24 cellular contexts compared by ENCODE assay signal in the genomic region with DNA sequence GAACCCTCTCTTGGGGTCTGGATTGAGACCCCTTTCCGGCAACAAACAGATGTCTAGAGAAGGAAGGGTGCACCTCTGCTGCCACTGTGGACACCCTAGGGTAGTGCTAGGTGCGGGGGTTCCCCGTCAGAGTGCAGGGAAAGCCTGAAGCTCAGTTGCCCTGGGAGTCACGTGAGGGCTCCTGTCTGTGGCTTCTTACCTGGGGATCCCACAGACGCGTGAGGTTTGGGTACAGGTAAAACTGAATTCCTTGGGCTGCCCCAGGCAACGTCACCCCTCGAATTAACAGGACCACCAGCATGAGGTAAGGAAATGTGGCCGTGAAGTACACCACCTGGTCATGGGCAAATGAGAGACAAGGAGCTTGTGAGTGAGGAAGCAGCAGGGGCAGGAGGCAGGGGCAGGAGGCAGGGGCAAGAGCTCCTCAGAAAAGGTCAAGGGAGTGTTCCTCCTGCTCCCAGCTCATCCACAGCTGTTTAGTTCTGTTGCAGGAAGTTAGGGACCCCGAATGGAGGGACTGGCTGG. TPM values are rescaled to one million over a fixed set of nuclear protein-coding genes. Genes with fewer than 3 reads are reported as not detected.
A peak's percentile ranks its signal among the peaks of the same experiment; 100 is the strongest.
DNase-seq lines count a peak whose midpoint lies in the region; TF ChIP-seq lines count a peak whose summit lies in the region.
"Had no signal": no experiment of that assay in that cellular context is flagged by ENCODE, and none has a peak within 500 bp of the region (broad histone marks: within the 10 kb centered on the region; RNA-seq: fewer than 3 reads in every experiment).

No MANE protein-coding gene starts in this region.

- peak overlapping the region; percentile 9 for H3K27ac Mint-ChIP-seq in activated CD4-positive, alpha-beta T cell treated with anti-CD3 and anti-CD28 coated beads, Interleukin-2, amount 10 ng/mL, durations not matched to agents 24 days and 14 days
- H3K27ac Mint-ChIP-seq: CD8-positive, alpha-beta memory T cell had no signal

- no peaks in the 10 kb centered on the region for H3K4me1 Mint-ChIP-seq in activated CD4-positive, alpha-beta T cell treated with anti-CD3 and anti-CD28 coated beads, Interleukin-2, amount 10 ng/mL, durations not matched to agents 24 days and 14 days
- H3K4me1 Mint-ChIP-seq: CD8-positive, alpha-beta memory T cell had no signal

- 97% methylated on average over 10 of the region's 10 CpGs for WGBS in esophagus muscularis mucosa

- H3K36me3 Mint-ChIP-seq in activated CD4-positive, alpha-beta T cell treated with anti-CD3 and anti-CD28 coated beads, Interleukin-2, amount 10 ng/mL, durations not matched to agents 24 days and 14 days (ENCODE audit: low read depth): no peaks in the 10 kb centered on the region

- intact Hi-C loops in activated CD4-positive, alpha-beta T cell treated with anti-CD3 and anti-CD28 coated beads, Interleukin-2, amount 10 ng/mL, durations not matched to agents 24 days and 14 days (cut with micrococcal nuclease): no loop called here
- intact Hi-C loops in esophagus muscularis mucosa (cut with DNase I) (no loop called here), posterior vena cava (cut with DNase I) (no loop called here), vagina (cut with DNase I) (no loop called here)

- H3K27ac ChIP-seq in esophagus muscularis mucosa (replicated peaks in 1 of 4): no peak overlapping the region
- no peak overlapping the region for H3K27ac ChIP-seq in vagina
- H3K27ac ChIP-seq: GM23248, HL-60, Peyer's patch had no signal

- no peak for DNase-seq in activated CD4-positive, alpha-beta T cell treated with anti-CD3 and anti-CD28 coated beads, Interleukin-2, amount 10 ng/mL, durations not matched to agents 24 days and 14 days
- DNase-seq in activated CD4-positive, alpha-beta T cell treated with anti-CD3 and anti-CD28 coated beads for 1 hour: no peak
- peak; percentile 29 for DNase-seq in esophagus muscularis mucosa (ENCODE audit: extremely low spot score)
- peak; percentile 35 for DNase-seq in posterior vena cava (ENCODE audit: low spot score)
- peak; percentile 52 to 84 for DNase-seq in vagina (ENCODE audit: extremely low spot score in 2 of 2)
- DNase-seq in NCI-H1436 treated with DMSO at 0.1 percent for 48 hours (lab: John Stamatoyannopoulos, UW): no peak
- no peak for DNase-seq in OCI-M1 (lab: John Stamatoyannopoulos, UW)
- DNase-seq: 8988T; AML-193; C1 segment of cervical spinal cord; CD8-positive, alpha-beta memory T cell; GM23248; KBM-7; MM.1S; NCI-H1048; NCI-H1417 treated with DMSO at 0.1 percent for 48 hours; NCI-H1930; NK-92 treated with Interleukin-12 subunit alpha and Interleukin-12 subunit beta, amount 100 ng/mL, for 24 hours; Peyer's patch had no signal

- H3K4me3 ChIP-seq in esophagus muscularis mucosa (no peak overlapping the region), vagina (no peak overlapping the region)
- H3K4me3 ChIP-seq: GM23248, HAP-1, Peyer's patch had no signal

- TF ChIP-seq EP300 in esophagus muscularis mucosa (IDR thresholded peaks at IDR 0.05): no peak

- H3K36me3 ChIP-seq in esophagus muscularis mucosa: peaks cover 0 to 4% (median 0%) of the 10 kb centered on the region in 4 donors
- H3K36me3 ChIP-seq in vagina: no peaks in the 10 kb centered on the region
- H3K36me3 ChIP-seq: HAP-1, Peyer's patch had no signal

- no peak overlapping the region for H3K4me3 Mint-ChIP-seq in activated CD4-positive, alpha-beta T cell treated with anti-CD3 and anti-CD28 coated beads, Interleukin-2, amount 10 ng/mL, durations not matched to agents 24 days and 14 days
- H3K4me3 Mint-ChIP-seq: CD8-positive, alpha-beta memory T cell had no signal

- TF ChIP-seq POLR2A in esophagus muscularis mucosa (IDR thresholded peaks at IDR 0.05; ENCODE audit: low read depth) (no peak), vagina (IDR thresholded peaks at IDR 0.05) (no peak)

- TF ChIP-seq CTCF in esophagus muscularis mucosa (IDR thresholded peaks at IDR 0.05) (no peak), vagina (IDR thresholded peaks at IDR 0.05) (no peak)

- peaks cover 0 to 17% (median 10%) of the 10 kb centered on the region in 4 donors for H3K9me3 ChIP-seq in esophagus muscularis mucosa
- H3K9me3 ChIP-seq in vagina: no peaks in the 10 kb centered on the region

- H3K27me3 ChIP-seq in esophagus muscularis mucosa (peaks cover 0 to 26% (median 0%) of the 10 kb centered on the region in 4 donors), vagina (no peaks in the 10 kb centered on the region)
- H3K27me3 ChIP-seq: Peyer's patch had no signal

- no peaks in the 10 kb centered on the region for H3K27me3 Mint-ChIP-seq in activated CD4-positive, alpha-beta T cell treated with anti-CD3 and anti-CD28 coated beads, Interleukin-2, amount 10 ng/mL, durations not matched to agents 24 days and 14 days

- peaks cover 11% of the 10 kb centered on the region for H3K9me3 Mint-ChIP-seq in activated CD4-positive, alpha-beta T cell treated with anti-CD3 and anti-CD28 coated beads, Interleukin-2, amount 10 ng/mL, durations not matched to agents 24 days and 14 days

- H3K4me1 ChIP-seq in esophagus muscularis mucosa: no peaks in the 10 kb centered on the region
- no peaks in the 10 kb centered on the region for H3K4me1 ChIP-seq in vagina
- H3K4me1 ChIP-seq: HAP-1, Peyer's patch had no signal

RNA-seq across cellular contexts. Expression of a gene that starts 21.0 kb away (rescaled TPM):
- not detected in 2 replicates for total RNA-seq in activated CD4-positive, alpha-beta T cell treated with anti-CD3 and anti-CD28 coated beads, Interleukin-2, amount 10 ng/mL, durations not matched to agents 24 days and 14 days
- under 1 TPM in 3 of 4 donors, not detected in 1; 0.17 to 0.78 (median 0.34) TPM for total RNA-seq in esophagus muscularis mucosa
- total RNA-seq in posterior vena cava: 1 to 10 TPM in 1 of 2 donors, under 1 TPM in 1; 1.00 to 1.0 TPM
- not detected for total RNA-seq in vagina
- total RNA-seq: GM23248, HT-29, NCI-H460 had no signal

RNA-seq across cellular contexts. Expression of a gene that starts 27.7 kb away (rescaled TPM):
- total RNA-seq in activated CD4-positive, alpha-beta T cell treated with anti-CD3 and anti-CD28 coated beads, Interleukin-2, amount 10 ng/mL, durations not matched to agents 24 days and 14 days: not detected in 2 replicates
- not detected for total RNA-seq in esophagus muscularis mucosa
- total RNA-seq in posterior vena cava: not detected
- total RNA-seq in vagina: not detected
- total RNA-seq: Daoy, GM23248, HT-29 had no signal

Comparison
In these comparisons a context has a peak if more than half of its experiments do, and no peak if none do; other contexts are left out.
1. DNase-seq: peak in esophagus muscularis mucosa (single experiment), posterior vena cava (single experiment) and vagina (2 of 2); none in activated CD4-positive, alpha-beta T cell treated with anti-CD3 and anti-CD28 coated beads, Interleukin-2, amount 10 ng/mL, durations not matched to agents 24 days and 14 days (single experiment), activated CD4-positive, alpha-beta T cell treated with anti-CD3 and anti-CD28 coated beads for 1 hour (single experiment), NCI-H1436 treated with DMSO at 0.1 percent for 48 hours (single experiment) and OCI-M1 (single experiment).